ENCODE assay signal across 11 cellular contexts in genomic region chr20:35319206-35320197, GRCh38. TPM values are rescaled to one million over a fixed set of nuclear protein-coding genes. Genes with fewer than 3 reads are reported as not detected.
DNase-seq lines count a peak whose midpoint lies in the region; ATAC-seq and TF ChIP-seq lines count a peak whose summit lies in the region.
"Had no signal": no experiment of that assay in that cellular context is flagged by ENCODE, and none has a peak within 500 bp of the region (broad histone marks: within the 10 kb centered on the region; RNA-seq: fewer than 3 reads in every experiment).

No MANE protein-coding gene starts in this region.

- intact Hi-C loops in breast epithelium (cut with DNase I; ENCODE audit: low total_unique reads), result no loop called here
- intact Hi-C loops in activated CD8-positive, alpha-beta T cell treated with anti-CD3 and anti-CD28 coated beads for 36 hours (cut with micrococcal nuclease), result no loop called here

- peaks cover 35% of the 10 kb centered on the region for H3K4me1 Mint-ChIP-seq in activated CD8-positive, alpha-beta T cell treated with anti-CD3 and anti-CD28 coated beads for 36 hours (ENCODE audit: low read depth)

- H3K4me3 ChIP-seq in MG63 (no peak overlapping the region), breast epithelium (no peak overlapping the region), mucosa of rectum (ENCODE audit: low read length in 2 of 2) (no peak overlapping the region)

- no peak overlapping the region for H3K4me3 Mint-ChIP-seq in activated CD8-positive, alpha-beta T cell treated with anti-CD3 and anti-CD28 coated beads for 36 hours
- H3K4me3 Mint-ChIP-seq: stimulated activated naive B cell treated with anti-CD40 and anti-IgM and Interleukin-4, amounts not matched to agents 10 μg/mL and 1 μg/mL and 100 μg/mL, for 72 hours had no signal

- peaks cover 8% of the 10 kb centered on the region for H3K36me3 Mint-ChIP-seq in activated CD8-positive, alpha-beta T cell treated with anti-CD3 and anti-CD28 coated beads for 36 hours (ENCODE audit: low read depth)

- H3K27ac ChIP-seq in breast epithelium, result peak overlapping the region; percentile 23 to 65
- H3K27ac ChIP-seq in mucosa of rectum (ENCODE audit: low read depth in 2 of 2, low read length in 2 of 2), result peak overlapping the region; percentile 80 to 88

- no peak for ATAC-seq in activated CD8-positive, alpha-beta T cell treated with anti-CD3 and anti-CD28 coated beads for 36 hours
- ATAC-seq: stimulated activated naive B cell treated with anti-CD40 and anti-IgM and Interleukin-4, amounts not matched to agents 10 μg/mL and 1 μg/mL and 100 μg/mL, for 72 hours had no signal

- H3K27me3 Mint-ChIP-seq in activated CD8-positive, alpha-beta T cell treated with anti-CD3 and anti-CD28 coated beads for 36 hours, result no peaks in the 10 kb centered on the region
- H3K27me3 Mint-ChIP-seq: stimulated activated naive B cell treated with anti-CD40 and anti-IgM and Interleukin-4, amounts not matched to agents 10 μg/mL and 1 μg/mL and 100 μg/mL, for 72 hours had no signal

- CTCF ChIA-PET in activated CD8-positive, alpha-beta T cell treated with anti-CD3 and anti-CD28 coated beads for 36 hours (lab: Charles Lee), result interaction anchor here (1.0 to 6.1 kb wide), 4 partner anchors 11 to 120 kb away, joined by 3 to 37 read pairs (median 11); no protein-coding TSS in a partner anchor

- H3K9me3 ChIP-seq in MG63 (0 out of 2 replicates have a peak, but pooled peaks cover under 1% of the 10 kb centered on the region), breast epithelium (no peaks in the 10 kb centered on the region), mucosa of rectum (ENCODE audit: control insufficient read depth in 2 of 2, low read length in 2 of 2) (no peaks in the 10 kb centered on the region)

- TF ChIP-seq CTCF in breast epithelium (IDR thresholded peaks at IDR 0.05), result no peak
- TF ChIP-seq CTCF in activated CD8-positive, alpha-beta T cell treated with anti-CD3 and anti-CD28 coated beads for 36 hours (IDR thresholded peaks at IDR 0.05), result no peak

- POLR2A ChIA-PET in activated CD8-positive, alpha-beta T cell treated with anti-CD3 and anti-CD28 coated beads for 36 hours (lab: Charles Lee), result interaction anchor here (1.2 to 1.7 kb wide), 2 partner anchors 13 to 35 kb away, joined by 3 to 4 read pairs; partner anchors contain the start of gene EIF6

- DNase-seq in COLO668 (lab: John Stamatoyannopoulos, UW; ENCODE audit: unreplicated experiment), result peak; percentile 25
- peak; percentile 59 for DNase-seq in MG63
- no peak for DNase-seq in breast epithelium (ENCODE audit: low spot score in 2 of 2)
- no peak for DNase-seq in SHP77 treated with DMSO at 0.1 percent for 48 hours (lab: John Stamatoyannopoulos, UW)
- DNase-seq in epidermal melanocyte (ENCODE audit: insufficient read length, low spot score), result no peak
- no peak for DNase-seq in activated naive CD4-positive, alpha-beta T cell treated with Interleukin-2 at 50 U/mL for 16 hours
- no peak for DNase-seq in activated CD8-positive, alpha-beta T cell treated with anti-CD3 and anti-CD28 coated beads for 36 hours
- DNase-seq: NCI-H1436 treated with DMSO at 0.1 percent for 48 hours; stimulated activated naive B cell treated with anti-CD40 and anti-IgM and Interleukin-4, amounts not matched to agents 10 μg/mL and 1 μg/mL and 100 μg/mL, for 72 hours had no signal

- no peaks in the 10 kb centered on the region for H3K27me3 ChIP-seq in MG63
- H3K27me3 ChIP-seq in breast epithelium, result no peaks in the 10 kb centered on the region
- no peaks in the 10 kb centered on the region for H3K27me3 ChIP-seq in mucosa of rectum (ENCODE audit: control insufficient read depth in 2 of 2, insufficient read depth in 2 of 2, low read length in 2 of 2)

- no peak overlapping the region for H3K27ac Mint-ChIP-seq in activated CD8-positive, alpha-beta T cell treated with anti-CD3 and anti-CD28 coated beads for 36 hours
- H3K27ac Mint-ChIP-seq: stimulated activated naive B cell treated with anti-CD40 and anti-IgM and Interleukin-4, amounts not matched to agents 10 μg/mL and 1 μg/mL and 100 μg/mL, for 72 hours had no signal

- no peaks in the 10 kb centered on the region for H3K9me3 Mint-ChIP-seq in activated CD8-positive, alpha-beta T cell treated with anti-CD3 and anti-CD28 coated beads for 36 hours
- H3K9me3 Mint-ChIP-seq: stimulated activated naive B cell treated with anti-CD40 and anti-IgM and Interleukin-4, amounts not matched to agents 10 μg/mL and 1 μg/mL and 100 μg/mL, for 72 hours had no signal

- peak overlapping the region in 1 of 2 donors; percentile 56 for H3K9ac ChIP-seq in mucosa of rectum (ENCODE audit: low read depth in 1 of 2, low read length in 2 of 2)

- no peaks in the 10 kb centered on the region for H3K4me1 ChIP-seq in breast epithelium
- H3K4me1 ChIP-seq in mucosa of rectum (ENCODE audit: control insufficient read depth in 2 of 2, insufficient read depth in 2 of 2, low read length in 2 of 2), result peaks cover 7 to 26% of the 10 kb centered on the region in 2 donors

- H3K36me3 ChIP-seq in MG63, result peaks cover 54% of the 10 kb centered on the region
- no peaks in the 10 kb centered on the region for H3K36me3 ChIP-seq in breast epithelium
- H3K36me3 ChIP-seq in mucosa of rectum (ENCODE audit: control insufficient read depth in 2 of 2, insufficient read depth in 2 of 2, low read length in 2 of 2), result peaks cover 0 to 5% of the 10 kb centered on the region in 2 donors

- no peak for TF ChIP-seq POLR2A in breast epithelium (IDR thresholded peaks at IDR 0.05)

RNA-seq across cellular contexts. Expression of gene FAM83C, which starts 27.3 kb away (rescaled TPM):
- total RNA-seq in MG63 (2014; rRNA removed; shearing (Covaris generic); ENCODE audit: low replicate concordance), result not detected in 2 replicates
- total RNA-seq in breast epithelium, result under 1 TPM in 1 of 3 donors, not detected in 2; 0.15 TPM
- not detected for total RNA-seq in activated CD8-positive, alpha-beta T cell treated with anti-CD3 and anti-CD28 coated beads for 36 hours
- total RNA-seq: T-helper 2 cell treated with Interferon-gamma antibody and Interleukin-4, amounts not matched to agents 100 ng/mL and 5 ng/mL, for 36 hours had no signal

RNA-seq across cellular contexts. Expression of gene EIF6, which starts 34.9 kb away (rescaled TPM):
- 211 and 491 TPM in 2 replicates for total RNA-seq in MG63 (2014; rRNA removed; shearing (Covaris generic); ENCODE audit: low replicate concordance)
- 10 to 100 TPM; 81.9 to 98.6 (median 88.0) TPM for total RNA-seq in breast epithelium
- 100 to 1,000 TPM; 132 to 144 TPM for total RNA-seq in activated CD8-positive, alpha-beta T cell treated with anti-CD3 and anti-CD28 coated beads for 36 hours

RNA-seq across cellular contexts. Expression of gene MMP24OS, which starts 41.6 kb away (rescaled TPM):
- 4.4 and 4.7 TPM in 2 replicates for total RNA-seq in MG63 (2014; rRNA removed; shearing (Covaris generic); ENCODE audit: low replicate concordance)
- total RNA-seq in breast epithelium, result 10 to 100 TPM; 17.4 to 34.1 (median 32.9) TPM
- total RNA-seq in activated CD8-positive, alpha-beta T cell treated with anti-CD3 and anti-CD28 coated beads for 36 hours, result 10 to 100 TPM; 46.6 to 48.4 TPM

Comparison
In these comparisons a context has a peak if more than half of its experiments do, and no peak if none do; other contexts are left out.
1. DNase-seq: peak in COLO668 (single experiment) and MG63 (single experiment); none in breast epithelium (0 of 2), SHP77 treated with DMSO at 0.1 percent for 48 hours (single experiment), epidermal melanocyte (single experiment), activated naive CD4-positive, alpha-beta T cell treated with Interleukin-2 at 50 U/mL for 16 hours (single experiment) and activated CD8-positive, alpha-beta T cell treated with anti-CD3 and anti-CD28 coated beads for 36 hours (single experiment).